8 cellular contexts compared by ENCODE assay signal in the genomic region with DNA sequence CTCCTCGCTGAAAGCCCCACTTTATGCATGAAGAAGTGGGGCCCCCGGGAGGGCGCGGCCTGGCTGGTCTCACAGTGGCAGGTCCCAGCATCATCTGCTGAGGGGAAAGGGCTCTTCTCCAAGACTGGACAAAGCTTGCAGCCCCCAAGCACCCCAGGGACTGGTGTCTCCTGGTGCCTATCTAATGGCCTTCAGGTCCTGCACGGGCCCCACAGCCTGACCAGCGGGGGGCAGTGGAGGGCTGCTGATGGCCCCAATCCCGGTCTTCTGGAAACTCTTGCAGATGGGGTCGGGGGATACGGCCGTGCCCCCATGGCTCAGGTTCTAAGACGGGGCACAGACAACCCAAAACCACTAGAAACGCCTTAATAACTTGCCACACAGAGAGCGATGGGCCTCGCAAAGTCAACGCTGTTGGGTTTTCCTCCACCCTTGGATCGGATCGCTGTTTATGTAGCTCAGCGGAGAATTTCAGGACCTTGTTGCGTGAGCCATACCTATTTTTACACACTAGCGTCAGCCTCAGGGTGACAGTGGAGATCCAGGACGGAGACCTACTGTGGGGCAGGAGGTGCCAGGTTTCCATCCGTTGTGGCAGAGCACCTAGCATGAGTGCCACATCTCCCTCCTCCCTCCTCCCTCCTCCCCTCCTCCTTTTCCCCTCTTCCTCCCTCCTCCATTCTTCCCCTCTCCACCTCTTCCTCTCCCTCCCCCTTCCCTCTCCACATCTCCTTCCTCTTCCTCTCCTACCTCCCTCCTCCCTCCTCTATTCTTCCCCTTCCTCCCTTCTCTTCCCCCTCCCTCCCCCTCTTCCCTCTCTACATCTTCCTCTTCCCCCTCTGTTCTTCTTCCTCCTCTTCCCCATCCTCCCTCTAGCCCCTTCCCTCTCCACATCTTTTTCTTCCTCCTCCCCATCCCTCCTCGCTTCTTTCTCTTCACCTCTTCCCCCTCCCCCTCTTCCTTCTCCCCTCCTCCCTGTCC.
DNase-seq lines count a peak whose midpoint lies in the region; ATAC-seq and TF ChIP-seq lines count a peak whose summit lies in the region.

No MANE protein-coding gene starts in this region.

- H3K9me3 Mint-ChIP-seq in brain = peaks cover 0 to 15% (median 10%) of the 10 kb centered on the region in 5 experiments

- no peaks in the 10 kb centered on the region for H3K36me3 Mint-ChIP-seq in brain

- ATAC-seq in HG03280 (IDR thresholded peaks at IDR 0.05; ENCODE audit: unreplicated experiment) (no peak), GM18511 (IDR thresholded peaks at IDR 0.05; ENCODE audit: unreplicated experiment) (no peak)

- peaks cover 28% of the 10 kb centered on the region for H3K4me1 Mint-ChIP-seq in brain

- H3K36me3 ChIP-seq in uterus = no peaks in the 10 kb centered on the region

- no peaks in the 10 kb centered on the region for H3K4me1 ChIP-seq in uterus

- no peaks in the 10 kb centered on the region for H3K27me3 ChIP-seq in uterus

- peak overlapping the region in 2 of 5 experiments; percentile 63 to 93 for H3K27ac Mint-ChIP-seq in brain

- DNase-seq in KBM-7 (peak; percentile 24), left kidney (ENCODE audit: low read depth, low spot score) (peak; percentile 68), uterus (peak; percentile 58 to 60), CD1c-positive myeloid dendritic cell (ENCODE audit: extremely low spot score) (no peak)

- H3K27ac ChIP-seq in C4-2B (no peak overlapping the region), uterus (no peak overlapping the region)

- H3K4me3 ChIP-seq in uterus = no peak overlapping the region

- H3K27me3 Mint-ChIP-seq in brain = peaks cover 7% of the 10 kb centered on the region

- intact Hi-C loops in uterus (cut with DNase I; ENCODE audit: low total_unique reads) = loop anchor here (5.0 kb wide), 1 partner anchor 133 kb away; the partner anchor contains the start of gene CFAP100

- no peak overlapping the region for H3K4me3 Mint-ChIP-seq in brain

- peak; percentile 77 for TF ChIP-seq CTCF in C4-2B (conservative IDR thresholded peaks at IDR 0.05)
- peak; percentile 44 to 57 for TF ChIP-seq CTCF in brain (conservative IDR thresholded peaks at IDR 0.05)
- peak; percentile 57 to 72 (median 62) for TF ChIP-seq CTCF in uterus (IDR thresholded peaks at IDR 0.05)

- no peak for TF ChIP-seq POLR2A in uterus (IDR thresholded peaks at IDR 0.05)

- in situ Hi-C loops in KBM-7 (cut with MboI; ENCODE audit: low pct_unique_long_range_greater_than_20kb, low sequenced_read_pairs) = no loop called here

- no peaks in the 10 kb centered on the region for H3K9me3 ChIP-seq in uterus
